Comparison of ENCODE assay signal across 1 cellular context in genomic region chr20:56360133-56360898, GRCh38.
TF ChIP-seq lines count a peak whose summit lies in the region.

No MANE protein-coding gene starts in this region.

TF ChIP-seq in HepG2, 621 proteins besides CTCF, POLR2A, EP300 and RAD21 (continued from another document and continues in another):
- TF ChIP-seq ZNF362 (CRISPR knock-in tag; IDR thresholded peaks at IDR 0.05; ENCODE audit: borderline replicate concordance) (no peak), MED1 (CRISPR knock-in tag; IDR thresholded peaks at IDR 0.05) (peak; percentile 63), SMC3 (IDR thresholded peaks at IDR 0.05; ENCODE audit: low read length) (no peak), ZNF136 (CRISPR knock-in tag; IDR thresholded peaks at IDR 0.05; ENCODE audit: low read depth) (no peak), MEF2D (CRISPR knock-in tag; IDR thresholded peaks at IDR 0.05) (no peak; the same call in 1 of the 2 replicates), GLMP (CRISPR knock-in tag; IDR thresholded peaks at IDR 0.05; ENCODE audit: borderline replicate concordance) (no peak), THAP9 (CRISPR knock-in tag; IDR thresholded peaks at IDR 0.05; ENCODE audit: borderline replicate concordance) (peak; percentile 75; the same call in 1 of the 2 replicates), ZNF558 (CRISPR knock-in tag; IDR thresholded peaks at IDR 0.05; ENCODE audit: borderline replicate concordance) (no peak; the same call in 1 of the 2 replicates), ARID4A (CRISPR knock-in tag; IDR thresholded peaks at IDR 0.05; ENCODE audit: borderline replicate concordance) (no peak; the same call in 1 of the 2 replicates), FOXA1 (IDR thresholded peaks at IDR 0.05) (0 out of 2 replicates have a peak, but pooled peaks have one; percentile 26), FOXA1 (CRISPR knock-in tag; IDR thresholded peaks at IDR 0.05) (peak; percentile 91), RORA (CRISPR knock-in tag; IDR thresholded peaks at IDR 0.05) (no peak), SRY (CRISPR knock-in tag; IDR thresholded peaks at IDR 0.05) (no peak; the same call in 1 of the 2 replicates), FOXM1 (CRISPR knock-in tag; IDR thresholded peaks at IDR 0.05) (no peak), ZNF564 (CRISPR knock-in tag; IDR thresholded peaks at IDR 0.05) (peak; percentile 85), ZNF251 (CRISPR knock-in tag; IDR thresholded peaks at IDR 0.05) (no peak), ZNF574 (CRISPR knock-in tag; IDR thresholded peaks at IDR 0.05) (no peak; the same call in none of the 2 replicates), CREB1 (IDR thresholded peaks at IDR 0.05) (no peak), CREB1 (CRISPR knock-in tag; IDR thresholded peaks at IDR 0.05) (no peak), TOPORS (CRISPR knock-in tag; IDR thresholded peaks at IDR 0.05) (no peak), NKX3-1 (CRISPR knock-in tag; IDR thresholded peaks at IDR 0.05) (no peak), HBP1 (CRISPR knock-in tag; IDR thresholded peaks at IDR 0.05; ENCODE audit: low read depth) (no peak), FUBP1 (CRISPR knock-in tag; IDR thresholded peaks at IDR 0.05; ENCODE audit: borderline replicate concordance) (peak; percentile 79), MXD3 (CRISPR knock-in tag; IDR thresholded peaks at IDR 0.05) (no peak), ZXDC (CRISPR knock-in tag; IDR thresholded peaks at IDR 0.05) (peak; percentile 66; the same call in 1 of the 2 replicates), HOMEZ (CRISPR knock-in tag; IDR thresholded peaks at IDR 0.05; ENCODE audit: low read depth) (no peak), NFYC (CRISPR knock-in tag; IDR thresholded peaks at IDR 0.05) (no peak), ZMYM3 (CRISPR knock-in tag; IDR thresholded peaks at IDR 0.05) (peak; percentile 98), FLYWCH1 (CRISPR knock-in tag; IDR thresholded peaks at IDR 0.05) (no peak), HNF1B (CRISPR knock-in tag; IDR thresholded peaks at IDR 0.05) (0 out of 2 replicates have a peak, but pooled peaks have one; percentile 48), ZNF772 (CRISPR knock-in tag; IDR thresholded peaks at IDR 0.05) (peak; percentile 81; the same call in 1 of the 2 replicates), ARID2 (CRISPR knock-in tag; IDR thresholded peaks at IDR 0.05; ENCODE audit: borderline replicate concordance) (no peak), NCOA1 (CRISPR knock-in tag; IDR thresholded peaks at IDR 0.05) (0 out of 2 replicates have a peak, but pooled peaks have one; percentile 38), CBX1 (IDR thresholded peaks at IDR 0.05; ENCODE audit: low read depth) (peak; percentile 41), ZNF326 (CRISPR knock-in tag; IDR thresholded peaks at IDR 0.05; ENCODE audit: borderline replicate concordance) (no peak), ZZZ3 (CRISPR knock-in tag; IDR thresholded peaks at IDR 0.05; ENCODE audit: borderline replicate concordance) (0 out of 2 replicates have a peak, but pooled peaks have one; percentile 73)
